In the genomic region with DNA sequence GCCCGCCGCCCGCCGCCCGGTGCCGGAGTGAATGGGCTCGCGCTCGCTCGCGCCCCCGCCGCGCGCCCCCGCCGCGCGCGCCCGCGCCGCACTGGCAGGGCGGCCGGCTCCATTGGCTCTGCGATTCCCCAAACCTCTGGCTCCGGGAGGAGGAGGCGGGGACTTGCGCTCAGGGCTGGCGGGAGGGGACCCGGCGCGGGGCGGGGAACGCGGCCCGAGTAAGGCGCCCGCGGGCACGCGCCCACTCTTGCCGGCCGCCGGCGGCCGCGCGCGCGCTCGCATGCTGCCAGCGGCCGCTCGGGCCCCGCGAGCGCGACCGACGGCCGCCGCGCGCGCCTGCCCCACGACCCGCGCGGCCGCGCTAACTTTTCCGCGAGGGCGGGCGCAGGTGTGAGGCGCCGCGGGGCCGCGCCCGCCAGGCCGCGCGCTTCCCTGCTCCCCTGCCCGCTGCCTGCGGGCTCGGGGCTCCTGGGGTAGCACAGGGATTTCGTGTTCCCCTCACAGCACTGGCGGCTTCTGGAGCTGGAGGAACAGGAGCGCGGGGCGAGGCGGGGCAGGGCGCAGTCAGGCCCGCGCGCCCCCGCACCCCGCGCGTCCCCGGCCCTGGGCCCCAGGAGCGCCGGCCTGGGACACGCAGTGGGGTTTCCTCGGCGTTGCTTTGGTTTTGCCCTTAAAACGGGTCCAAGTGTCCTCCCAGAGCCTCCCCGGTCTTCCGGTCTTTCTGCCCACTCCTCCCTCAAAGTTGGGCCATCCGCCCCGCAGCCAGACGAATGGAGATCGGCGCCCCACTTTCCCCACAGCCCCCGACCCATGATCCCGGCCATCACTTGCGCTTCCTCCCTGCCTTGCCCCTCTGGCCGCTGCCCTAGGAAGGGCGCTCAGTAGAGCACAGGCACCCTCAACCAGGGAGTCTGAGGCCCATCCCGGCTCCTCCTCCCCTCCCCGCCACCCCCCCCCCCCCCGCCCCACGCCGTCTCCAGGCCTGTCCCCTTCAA, we compare ENCODE assay signal across 8 cellular contexts.
A peak's percentile ranks its signal among the peaks of the same experiment; 100 is the strongest.
DNase-seq lines count a peak whose midpoint lies in the region; FAIRE-seq and TF ChIP-seq lines count a peak whose summit lies in the region.

No MANE protein-coding gene starts in this region.

- peaks cover 7% of the 10 kb centered on the region for H3K4me1 ChIP-seq in osteoblast (ENCODE audit: insufficient read depth, low read length)
- peaks cover 85% of the 10 kb centered on the region for H3K4me1 ChIP-seq in suprapubic skin

- H3K9me3 Mint-ChIP-seq in activated naive CD8-positive, alpha-beta T cell (ENCODE audit: low read depth) = no peaks in the 10 kb centered on the region

- FAIRE-seq in D721Med (lab: Jason Lieb, UNC) = no peak

- H3K27me3 ChIP-seq in SU-DHL-6 (ENCODE audit: low read length) (no peaks in the 10 kb centered on the region), osteoblast (ENCODE audit: insufficient read depth, low read length) (peaks cover 25% of the 10 kb centered on the region), suprapubic skin (no peaks in the 10 kb centered on the region)

- H2AFZ ChIP-seq in SU-DHL-6 (ENCODE audit: low read depth, low read length, severe bottlenecking) (no peak overlapping the region), osteoblast (ENCODE audit: low read length) (no peak overlapping the region)

- TF ChIP-seq EP300 in suprapubic skin (IDR thresholded peaks at IDR 0.05) = no peak

- WGBS in suprapubic skin = 12% methylated on average over 15 of the region's 126 CpGs

- H3K27ac ChIP-seq in SU-DHL-6 (ENCODE audit: low read depth, low read length) (no peak overlapping the region), osteoblast (ENCODE audit: low read depth, low read length) (no peak overlapping the region), suprapubic skin (peak overlapping the region; percentile 92)

- intact Hi-C loops in head of caudate nucleus (cut with DNase I) = no loop called here

- peak overlapping the region; percentile 17 for H3K27ac Mint-ChIP-seq in activated naive CD8-positive, alpha-beta T cell

- H4K20me1 ChIP-seq in SU-DHL-6 (ENCODE audit: low read depth, low read length) (peaks cover 3% of the 10 kb centered on the region; the same call in 1 of the 2 replicates), osteoblast (ENCODE audit: insufficient read depth, low read length) (no peaks in the 10 kb centered on the region)

- no peak for TF ChIP-seq POLR2A in suprapubic skin (IDR thresholded peaks at IDR 0.05)

- H3K4me3 Mint-ChIP-seq in activated naive CD8-positive, alpha-beta T cell = peak overlapping the region; percentile 83

- H3K27me3 Mint-ChIP-seq in activated naive CD8-positive, alpha-beta T cell = no peaks in the 10 kb centered on the region

- H3K36me3 Mint-ChIP-seq in activated naive CD8-positive, alpha-beta T cell = no peaks in the 10 kb centered on the region

- H3K36me3 ChIP-seq in SU-DHL-6 (ENCODE audit: low read length) (no peaks in the 10 kb centered on the region), osteoblast (ENCODE audit: insufficient read depth, low read length) (no peaks in the 10 kb centered on the region), suprapubic skin (peaks cover 3% of the 10 kb centered on the region)

- no peaks in the 10 kb centered on the region for H3K9me2 ChIP-seq in SU-DHL-6 (replicated peaks; ENCODE audit: insufficient read depth, low read length)

- H3K4me2 ChIP-seq in SU-DHL-6 (ENCODE audit: low read depth, low read length, poor library complexity, severe bottlenecking) = peak overlapping the region; percentile 44
- peak overlapping the region; percentile 65 for H3K4me2 ChIP-seq in osteoblast (ENCODE audit: insufficient read depth, low read length)

- peaks cover 6% of the 10 kb centered on the region; the same call in 1 of the 2 replicates for H3F3A ChIP-seq in SU-DHL-6 (ENCODE audit: insufficient read depth)

- H3K9me3 ChIP-seq in SU-DHL-6 (ENCODE audit: insufficient read depth, low read length) = no peaks in the 10 kb centered on the region
- no peaks in the 10 kb centered on the region for H3K9me3 ChIP-seq in osteoblast (ENCODE audit: low read depth, low read length)
- H3K9me3 ChIP-seq in suprapubic skin = no peaks in the 10 kb centered on the region

- DNase-seq in D721Med (ENCODE audit: insufficient read length, low spot score) = peak; percentile 55
- DNase-seq in H4 (ENCODE audit: low spot score) = peak; percentile 65
- DNase-seq in NAMALWA (ENCODE audit: low spot score) = peak; percentile 83
- peak; percentile 53 to 93 (median 81) for DNase-seq in head of caudate nucleus
- peak; percentile 100 for DNase-seq in osteoblast (ENCODE audit: insufficient read length, low spot score, missing footprints)
- peak; percentile 89 to 90 for DNase-seq in suprapubic skin (ENCODE audit: low spot score in 2 of 2)

- TF ChIP-seq CTCF in D721Med (IDR thresholded peaks at IDR 0.05; ENCODE audit: insufficient read depth, missing control alignments) = no peak
- no peak for TF ChIP-seq CTCF in SU-DHL-6 (IDR thresholded peaks at IDR 0.05; ENCODE audit: insufficient read depth, low read length, poor library complexity, severe bottlenecking)
- TF ChIP-seq CTCF in osteoblast (IDR thresholded peaks at IDR 0.05; ENCODE audit: extremely low read depth, low read depth, low read length) = no peak
- TF ChIP-seq CTCF in suprapubic skin (IDR thresholded peaks at IDR 0.05) = no peak

- H3K9ac ChIP-seq in SU-DHL-6 (ENCODE audit: low read length) = 0 out of 2 replicates have a peak overlapping the region, but pooled peaks have one; percentile 22

- peak overlapping the region; percentile 40 for H3K4me3 ChIP-seq in SU-DHL-6 (ENCODE audit: insufficient read depth, low read length, poor library complexity, severe bottlenecking)
- peak overlapping the region; percentile 63 for H3K4me3 ChIP-seq in osteoblast (ENCODE audit: insufficient read depth, low read length)
- H3K4me3 ChIP-seq in suprapubic skin = peak overlapping the region; percentile 83

- H3K79me2 ChIP-seq in SU-DHL-6 (ENCODE audit: insufficient read depth, low read length) (no peaks in the 10 kb centered on the region), osteoblast (ENCODE audit: insufficient read depth, low read length) (no peaks in the 10 kb centered on the region)

- peaks cover 30% of the 10 kb centered on the region for H3K4me1 Mint-ChIP-seq in activated naive CD8-positive, alpha-beta T cell (ENCODE audit: low read depth)
